1 cellular context compared by ENCODE assay signal in the genomic region with DNA sequence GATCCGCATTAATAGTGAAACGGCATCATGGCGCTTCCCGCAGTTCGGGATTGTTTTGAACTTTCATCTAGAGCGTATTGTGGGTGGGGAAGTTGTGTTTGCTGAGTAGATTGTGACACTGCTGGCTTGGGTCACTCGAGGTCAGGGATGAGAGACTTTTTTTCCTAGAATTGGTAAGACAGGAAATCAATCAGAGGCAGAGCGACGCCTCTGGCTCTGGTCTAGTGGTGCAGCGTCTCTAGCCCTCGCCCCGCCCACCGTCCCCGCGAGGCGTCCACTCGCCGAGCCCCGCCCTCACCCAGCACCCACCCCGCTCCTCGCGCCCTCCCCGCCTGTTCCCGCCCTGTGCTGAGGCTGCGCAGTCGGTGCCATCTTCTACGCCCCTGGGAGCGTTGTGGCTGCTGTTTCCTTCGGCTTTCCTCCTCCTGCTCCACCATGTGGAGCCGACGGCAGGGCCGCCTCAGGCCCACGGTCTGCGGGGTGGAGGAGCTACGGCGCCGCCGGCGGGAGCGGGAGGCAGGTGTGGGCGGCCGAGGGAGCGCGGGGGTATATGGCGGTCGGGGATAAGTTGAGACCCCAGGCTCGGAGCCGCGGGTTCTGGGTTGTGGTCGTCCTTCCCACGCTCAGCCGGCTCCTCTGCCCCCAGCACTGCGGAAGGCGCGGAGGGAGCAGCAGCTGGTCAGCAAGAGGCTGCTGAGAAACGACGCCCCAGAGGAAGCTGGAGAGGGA.
A peak's percentile ranks its signal among the peaks of the same experiment; 100 is the strongest.
TF ChIP-seq lines count a peak whose summit lies in the region.

A gene (plus strand): TSS at position 359 of the 729 bp plus-strand sequence. CDS start 77 bp downstream, at position 436.

TF ChIP-seq in HepG2, 621 proteins besides CTCF, POLR2A, EP300 and RAD21 (continued from another document and continues in another):
- TF ChIP-seq, protein P1, sequence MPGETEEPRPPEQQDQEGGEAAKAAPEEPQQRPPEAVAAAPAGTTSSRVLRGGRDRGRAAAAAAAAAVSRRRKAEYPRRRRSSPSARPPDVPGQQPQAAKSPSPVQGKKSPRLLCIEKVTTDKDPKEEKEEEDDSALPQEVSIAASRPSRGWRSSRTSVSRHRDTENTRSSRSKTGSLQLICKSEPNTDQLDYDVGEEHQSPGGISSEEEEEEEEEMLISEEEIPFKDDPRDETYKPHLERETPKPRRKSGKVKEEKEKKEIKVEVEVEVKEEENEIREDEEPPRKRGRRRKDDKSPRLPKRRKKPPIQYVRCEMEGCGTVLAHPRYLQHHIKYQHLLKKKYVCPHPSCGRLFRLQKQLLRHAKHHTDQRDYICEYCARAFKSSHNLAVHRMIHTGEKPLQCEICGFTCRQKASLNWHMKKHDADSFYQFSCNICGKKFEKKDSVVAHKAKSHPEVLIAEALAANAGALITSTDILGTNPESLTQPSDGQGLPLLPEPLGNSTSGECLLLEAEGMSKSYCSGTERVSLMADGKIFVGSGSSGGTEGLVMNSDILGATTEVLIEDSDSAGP (CRISPR knock-in tag; IDR thresholded peaks at IDR 0.05; ENCODE audit: borderline replicate concordance), result peak; percentile 82; the same call in 1 of the 2 replicates
- no peak for TF ChIP-seq JUNB (CRISPR knock-in tag; IDR thresholded peaks at IDR 0.05; ENCODE audit: borderline replicate concordance)
- TF ChIP-seq ARHGAP35 (CRISPR knock-in tag; IDR thresholded peaks at IDR 0.05; ENCODE audit: borderline replicate concordance), result no peak; the same call in 1 of the 2 replicates
- TF ChIP-seq, protein P2, sequence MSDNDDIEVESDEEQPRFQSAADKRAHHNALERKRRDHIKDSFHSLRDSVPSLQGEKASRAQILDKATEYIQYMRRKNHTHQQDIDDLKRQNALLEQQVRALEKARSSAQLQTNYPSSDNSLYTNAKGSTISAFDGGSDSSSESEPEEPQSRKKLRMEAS (IDR thresholded peaks at IDR 0.05), result peak; percentile 90
- TF ChIP-seq ZNF713 (CRISPR knock-in tag; IDR thresholded peaks at IDR 0.05), result no peak
- no peak; the same call in 1 of the 2 replicates for TF ChIP-seq ZNF263 (CRISPR knock-in tag; IDR thresholded peaks at IDR 0.05)
- TF ChIP-seq, protein P3, sequence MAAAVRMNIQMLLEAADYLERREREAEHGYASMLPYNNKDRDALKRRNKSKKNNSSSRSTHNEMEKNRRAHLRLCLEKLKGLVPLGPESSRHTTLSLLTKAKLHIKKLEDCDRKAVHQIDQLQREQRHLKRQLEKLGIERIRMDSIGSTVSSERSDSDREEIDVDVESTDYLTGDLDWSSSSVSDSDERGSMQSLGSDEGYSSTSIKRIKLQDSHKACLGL (CRISPR knock-in tag; IDR thresholded peaks at IDR 0.05), result peak; percentile 91
- no peak for TF ChIP-seq HOXA7 (CRISPR knock-in tag; IDR thresholded peaks at IDR 0.05)
- TF ChIP-seq ZNF720 (CRISPR knock-in tag; IDR thresholded peaks at IDR 0.05), result no peak
- TF ChIP-seq ZFP36L2 (CRISPR knock-in tag; IDR thresholded peaks at IDR 0.05), result no peak
- peak; percentile 72 for TF ChIP-seq GATAD1 (CRISPR knock-in tag; IDR thresholded peaks at IDR 0.05)
- TF ChIP-seq, protein P4, sequence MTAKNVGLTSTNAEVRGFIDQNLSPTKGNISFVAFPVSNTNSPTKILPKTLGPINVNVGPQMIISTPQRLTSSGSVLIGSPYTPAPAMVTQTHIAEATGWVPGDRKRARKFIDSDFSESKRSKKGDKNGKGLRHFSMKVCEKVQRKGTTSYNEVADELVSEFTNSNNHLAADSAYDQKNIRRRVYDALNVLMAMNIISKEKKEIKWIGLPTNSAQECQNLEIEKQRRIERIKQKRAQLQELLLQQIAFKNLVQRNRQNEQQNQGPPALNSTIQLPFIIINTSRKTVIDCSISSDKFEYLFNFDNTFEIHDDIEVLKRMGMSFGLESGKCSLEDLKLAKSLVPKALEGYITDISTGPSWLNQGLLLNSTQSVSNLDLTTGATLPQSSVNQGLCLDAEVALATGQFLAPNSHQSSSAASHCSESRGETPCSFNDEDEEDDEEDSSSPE (CRISPR knock-in tag; IDR thresholded peaks at IDR 0.05), result peak; percentile 93
- TF ChIP-seq BCL6 (CRISPR knock-in tag; IDR thresholded peaks at IDR 0.05), result peak; percentile 96
- no peak for TF ChIP-seq ZNF672 (CRISPR knock-in tag; IDR thresholded peaks at IDR 0.05)
- TF ChIP-seq ZNF83 (CRISPR knock-in tag; IDR thresholded peaks at IDR 0.05; ENCODE audit: borderline replicate concordance), result no peak
- TF ChIP-seq, protein P5, sequence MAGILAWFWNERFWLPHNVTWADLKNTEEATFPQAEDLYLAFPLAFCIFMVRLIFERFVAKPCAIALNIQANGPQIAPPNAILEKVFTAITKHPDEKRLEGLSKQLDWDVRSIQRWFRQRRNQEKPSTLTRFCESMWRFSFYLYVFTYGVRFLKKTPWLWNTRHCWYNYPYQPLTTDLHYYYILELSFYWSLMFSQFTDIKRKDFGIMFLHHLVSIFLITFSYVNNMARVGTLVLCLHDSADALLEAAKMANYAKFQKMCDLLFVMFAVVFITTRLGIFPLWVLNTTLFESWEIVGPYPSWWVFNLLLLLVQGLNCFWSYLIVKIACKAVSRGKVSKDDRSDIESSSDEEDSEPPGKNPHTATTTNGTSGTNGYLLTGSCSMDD (CRISPR knock-in tag; IDR thresholded peaks at IDR 0.05), result no peak
- TF ChIP-seq DPF2 (CRISPR knock-in tag; IDR thresholded peaks at IDR 0.05; ENCODE audit: borderline replicate concordance, low read depth), result peak; percentile 50; the same call in 1 of the 2 replicates
- peak; percentile 53; the same call in 1 of the 2 replicates for TF ChIP-seq FOXK2 (IDR thresholded peaks at IDR 0.05)
- TF ChIP-seq NFE2 (CRISPR knock-in tag; IDR thresholded peaks at IDR 0.05), result no peak
- TF ChIP-seq, protein P6, sequence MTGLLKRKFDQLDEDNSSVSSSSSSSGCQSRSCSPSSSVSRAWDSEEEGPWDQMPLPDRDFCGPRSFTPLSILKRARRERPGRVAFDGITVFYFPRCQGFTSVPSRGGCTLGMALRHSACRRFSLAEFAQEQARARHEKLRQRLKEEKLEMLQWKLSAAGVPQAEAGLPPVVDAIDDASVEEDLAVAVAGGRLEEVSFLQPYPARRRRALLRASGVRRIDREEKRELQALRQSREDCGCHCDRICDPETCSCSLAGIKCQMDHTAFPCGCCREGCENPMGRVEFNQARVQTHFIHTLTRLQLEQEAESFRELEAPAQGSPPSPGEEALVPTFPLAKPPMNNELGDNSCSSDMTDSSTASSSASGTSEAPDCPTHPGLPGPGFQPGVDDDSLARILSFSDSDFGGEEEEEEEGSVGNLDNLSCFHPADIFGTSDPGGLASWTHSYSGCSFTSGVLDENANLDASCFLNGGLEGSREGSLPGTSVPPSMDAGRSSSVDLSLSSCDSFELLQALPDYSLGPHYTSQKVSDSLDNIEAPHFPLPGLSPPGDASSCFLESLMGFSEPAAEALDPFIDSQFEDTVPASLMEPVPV (CRISPR knock-in tag; IDR thresholded peaks at IDR 0.05), result no peak
- TF ChIP-seq, protein P7, sequence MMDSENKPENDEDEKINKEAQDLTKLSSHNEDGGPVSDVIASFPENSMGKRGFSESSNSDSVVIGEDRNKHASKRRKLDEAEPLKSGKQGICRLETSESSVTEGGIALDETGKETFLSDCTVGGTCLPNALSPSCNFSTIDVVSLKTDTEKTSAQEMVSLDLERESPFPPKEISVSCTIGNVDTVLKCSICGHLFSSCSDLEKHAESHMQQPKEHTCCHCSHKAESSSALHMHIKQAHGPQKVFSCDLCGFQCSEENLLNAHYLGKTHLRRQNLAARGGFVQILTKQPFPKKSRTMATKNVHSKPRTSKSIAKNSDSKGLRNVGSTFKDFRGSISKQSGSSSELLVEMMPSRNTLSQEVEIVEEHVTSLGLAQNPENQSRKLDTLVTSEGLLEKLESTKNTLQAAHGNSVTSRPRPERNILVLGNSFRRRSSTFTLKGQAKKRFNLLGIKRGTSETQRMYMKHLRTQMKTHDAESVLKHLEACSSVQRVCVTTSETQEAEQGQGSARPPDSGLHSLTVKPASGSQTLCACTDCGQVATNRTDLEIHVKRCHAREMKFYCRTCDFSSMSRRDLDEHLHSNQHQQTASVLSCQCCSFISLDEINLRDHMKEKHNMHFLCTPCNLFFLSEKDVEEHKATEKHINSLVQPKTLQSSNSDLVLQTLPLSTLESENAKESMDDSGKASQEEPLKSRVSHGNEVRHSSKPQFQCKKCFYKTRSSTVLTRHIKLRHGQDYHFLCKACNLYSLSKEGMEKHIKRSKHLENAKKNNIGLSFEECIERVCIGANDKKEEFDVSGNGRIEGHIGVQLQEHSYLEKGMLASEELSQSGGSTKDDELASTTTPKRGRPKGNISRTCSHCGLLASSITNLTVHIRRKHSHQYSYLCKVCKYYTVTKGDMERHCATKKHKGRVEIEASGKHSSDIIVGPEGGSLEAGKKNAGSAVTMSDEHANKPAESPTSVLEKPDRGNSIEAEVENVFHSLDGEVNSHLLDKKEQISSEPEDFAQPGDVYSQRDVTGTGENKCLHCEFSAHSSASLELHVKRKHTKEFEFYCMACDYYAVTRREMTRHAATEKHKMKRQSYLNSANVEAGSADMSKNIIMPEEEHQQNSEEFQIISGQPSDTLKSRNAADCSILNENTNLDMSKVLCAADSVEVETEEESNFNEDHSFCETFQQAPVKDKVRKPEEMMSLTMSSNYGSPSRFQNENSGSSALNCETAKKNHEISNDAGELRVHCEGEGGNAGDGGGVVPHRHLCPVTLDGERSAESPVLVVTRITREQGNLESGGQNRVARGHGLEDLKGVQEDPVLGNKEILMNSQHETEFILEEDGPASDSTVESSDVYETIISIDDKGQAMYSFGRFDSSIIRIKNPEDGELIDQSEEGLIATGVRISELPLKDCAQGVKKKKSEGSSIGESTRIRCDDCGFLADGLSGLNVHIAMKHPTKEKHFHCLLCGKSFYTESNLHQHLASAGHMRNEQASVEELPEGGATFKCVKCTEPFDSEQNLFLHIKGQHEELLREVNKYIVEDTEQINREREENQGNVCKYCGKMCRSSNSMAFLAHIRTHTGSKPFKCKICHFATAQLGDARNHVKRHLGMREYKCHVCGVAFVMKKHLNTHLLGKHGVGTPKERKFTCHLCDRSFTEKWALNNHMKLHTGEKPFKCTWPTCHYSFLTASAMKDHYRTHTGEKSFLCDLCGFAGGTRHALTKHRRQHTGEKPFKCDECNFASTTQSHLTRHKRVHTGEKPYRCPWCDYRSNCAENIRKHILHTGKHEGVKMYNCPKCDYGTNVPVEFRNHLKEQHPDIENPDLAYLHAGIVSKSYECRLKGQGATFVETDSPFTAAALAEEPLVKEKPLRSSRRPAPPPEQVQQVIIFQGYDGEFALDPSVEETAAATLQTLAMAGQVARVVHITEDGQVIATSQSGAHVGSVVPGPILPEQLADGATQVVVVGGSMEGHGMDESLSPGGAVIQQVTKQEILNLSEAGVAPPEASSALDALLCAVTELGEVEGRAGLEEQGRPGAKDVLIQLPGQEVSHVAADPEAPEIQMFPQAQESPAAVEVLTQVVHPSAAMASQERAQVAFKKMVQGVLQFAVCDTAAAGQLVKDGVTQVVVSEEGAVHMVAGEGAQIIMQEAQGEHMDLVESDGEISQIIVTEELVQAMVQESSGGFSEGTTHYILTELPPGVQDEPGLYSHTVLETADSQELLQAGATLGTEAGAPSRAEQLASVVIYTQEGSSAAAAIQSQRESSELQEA (CRISPR knock-in tag; IDR thresholded peaks at IDR 0.05; ENCODE audit: not compliant biosample characterization), result peak; percentile 79
- 0 out of 2 replicates have a peak, but pooled peaks have one; percentile 46 for TF ChIP-seq SIN3A (IDR thresholded peaks at IDR 0.05; ENCODE audit: borderline replicate concordance, low read depth, low read length)
- peak; percentile 82 for TF ChIP-seq ZNF670 (CRISPR knock-in tag; IDR thresholded peaks at IDR 0.05; ENCODE audit: borderline replicate concordance)
- peak; percentile 63; the same call in 1 of the 3 replicates for TF ChIP-seq MXI1 (IDR thresholded peaks at IDR 0.05; ENCODE audit: borderline replicate concordance, low read depth, low read length)
- TF ChIP-seq SRSF4 (IDR thresholded peaks at IDR 0.05; ENCODE audit: low read depth, low read length, poor library complexity, severe bottlenecking), result no peak
- peak; percentile 70 for TF ChIP-seq RCOR2 (CRISPR knock-in tag; IDR thresholded peaks at IDR 0.05)
- TF ChIP-seq, protein P8, sequence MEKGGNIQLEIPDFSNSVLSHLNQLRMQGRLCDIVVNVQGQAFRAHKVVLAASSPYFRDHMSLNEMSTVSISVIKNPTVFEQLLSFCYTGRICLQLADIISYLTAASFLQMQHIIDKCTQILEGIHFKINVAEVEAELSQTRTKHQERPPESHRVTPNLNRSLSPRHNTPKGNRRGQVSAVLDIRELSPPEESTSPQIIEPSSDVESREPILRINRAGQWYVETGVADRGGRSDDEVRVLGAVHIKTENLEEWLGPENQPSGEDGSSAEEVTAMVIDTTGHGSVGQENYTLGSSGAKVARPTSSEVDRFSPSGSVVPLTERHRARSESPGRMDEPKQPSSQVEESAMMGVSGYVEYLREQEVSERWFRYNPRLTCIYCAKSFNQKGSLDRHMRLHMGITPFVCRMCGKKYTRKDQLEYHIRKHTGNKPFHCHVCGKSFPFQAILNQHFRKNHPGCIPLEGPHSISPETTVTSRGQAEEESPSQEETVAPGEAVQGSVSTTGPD (CRISPR knock-in tag; IDR thresholded peaks at IDR 0.05), result no peak
- TF ChIP-seq ZNF878 (CRISPR knock-in tag; IDR thresholded peaks at IDR 0.05), result peak; percentile 64; the same call in 1 of the 2 replicates
- peak; percentile 77; the same call in 1 of the 2 replicates for TF ChIP-seq ZNF547 (CRISPR knock-in tag; IDR thresholded peaks at IDR 0.05)
- no peak for TF ChIP-seq ARID2 (CRISPR knock-in tag; IDR thresholded peaks at IDR 0.05; ENCODE audit: borderline replicate concordance)
- TF ChIP-seq ZSCAN25 (CRISPR knock-in tag; IDR thresholded peaks at IDR 0.05), result no peak
- peak; percentile 83 for TF ChIP-seq SAP130 (CRISPR knock-in tag; IDR thresholded peaks at IDR 0.05; ENCODE audit: low read depth)
- TF ChIP-seq ZNF556 (CRISPR knock-in tag; IDR thresholded peaks at IDR 0.05; ENCODE audit: borderline replicate concordance), result peak; percentile 90
- TF ChIP-seq, protein P9, sequence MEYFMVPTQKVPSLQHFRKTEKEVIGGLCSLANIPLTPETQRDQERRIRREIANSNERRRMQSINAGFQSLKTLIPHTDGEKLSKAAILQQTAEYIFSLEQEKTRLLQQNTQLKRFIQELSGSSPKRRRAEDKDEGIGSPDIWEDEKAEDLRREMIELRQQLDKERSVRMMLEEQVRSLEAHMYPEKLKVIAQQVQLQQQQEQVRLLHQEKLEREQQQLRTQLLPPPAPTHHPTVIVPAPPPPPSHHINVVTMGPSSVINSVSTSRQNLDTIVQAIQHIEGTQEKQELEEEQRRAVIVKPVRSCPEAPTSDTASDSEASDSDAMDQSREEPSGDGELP (IDR thresholded peaks at IDR 0.05; ENCODE audit: borderline replicate concordance, low read depth), result peak; percentile 43; the same call in 1 of the 2 replicates
- TF ChIP-seq HDAC1 (CRISPR knock-in tag; IDR thresholded peaks at IDR 0.05), result peak; percentile 81
- no peak for TF ChIP-seq ZNF674 (CRISPR knock-in tag; IDR thresholded peaks at IDR 0.05; ENCODE audit: low read depth)
- TF ChIP-seq HNRNPLL (IDR thresholded peaks at IDR 0.05; ENCODE audit: low read depth, low read length, poor library complexity, severe bottlenecking), result peak; percentile 87
- no peak for TF ChIP-seq ZFP82 (CRISPR knock-in tag; IDR thresholded peaks at IDR 0.05; ENCODE audit: borderline replicate concordance)
- TF ChIP-seq ATAD3A (CRISPR knock-in tag; IDR thresholded peaks at IDR 0.05), result no peak
- TF ChIP-seq ZSCAN21 (CRISPR knock-in tag; IDR thresholded peaks at IDR 0.05; ENCODE audit: borderline replicate concordance), result 0 out of 2 replicates have a peak, but pooled peaks have one; percentile 36
- TF ChIP-seq, protein P10, sequence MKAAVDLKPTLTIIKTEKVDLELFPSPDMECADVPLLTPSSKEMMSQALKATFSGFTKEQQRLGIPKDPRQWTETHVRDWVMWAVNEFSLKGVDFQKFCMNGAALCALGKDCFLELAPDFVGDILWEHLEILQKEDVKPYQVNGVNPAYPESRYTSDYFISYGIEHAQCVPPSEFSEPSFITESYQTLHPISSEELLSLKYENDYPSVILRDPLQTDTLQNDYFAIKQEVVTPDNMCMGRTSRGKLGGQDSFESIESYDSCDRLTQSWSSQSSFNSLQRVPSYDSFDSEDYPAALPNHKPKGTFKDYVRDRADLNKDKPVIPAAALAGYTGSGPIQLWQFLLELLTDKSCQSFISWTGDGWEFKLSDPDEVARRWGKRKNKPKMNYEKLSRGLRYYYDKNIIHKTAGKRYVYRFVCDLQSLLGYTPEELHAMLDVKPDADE (CRISPR knock-in tag; IDR thresholded peaks at IDR 0.05), result no peak
